Comparison of ENCODE assay signal across 19 cellular contexts in the genomic region with DNA sequence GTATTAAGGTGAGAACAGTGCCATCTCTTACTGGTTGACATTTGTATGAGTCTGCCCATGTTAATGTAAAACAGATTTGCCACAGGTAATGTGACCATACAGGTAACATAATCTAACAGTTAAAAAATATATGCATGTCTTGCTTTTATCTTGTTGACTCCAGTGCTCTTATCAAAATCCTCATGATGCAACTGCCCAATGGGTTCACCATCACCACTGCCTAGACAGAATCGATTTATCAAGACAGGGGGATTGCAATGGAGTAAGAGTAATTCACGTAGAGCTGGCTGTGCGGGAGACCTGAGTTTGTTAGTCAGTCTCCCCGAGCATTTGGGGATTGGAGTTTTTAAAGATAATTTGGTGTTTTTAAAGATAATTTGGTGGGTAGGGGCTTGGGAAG.
"Had no signal": no experiment of that assay in that cellular context is flagged by ENCODE, and none has a peak within 500 bp of the region (broad histone marks: within the 10 kb centered on the region; RNA-seq: fewer than 3 reads in every experiment).

No MANE protein-coding gene starts in this region.

- H3K4me3 Mint-ChIP-seq: activated CD4-positive, alpha-beta T cell treated with anti-CD3 and anti-CD28 coated beads, Interleukin-2, amount 10 ng/mL, durations not matched to agents 7 days and 5 days; immature natural killer cell; natural killer cell treated with Interleukin-12 subunit alpha and Interleukin-12 subunit beta and Interleukin-15 and Interleukin-18, amount 100 ng/mL, for 72 hours; stimulated activated memory B cell treated with anti-CD40 and anti-IgM and Interleukin-4, amounts not matched to agents 10 μg/mL and 1 μg/mL and 100 μg/mL, for 72 hours; T-cell had no signal

- H3K27me3 Mint-ChIP-seq: activated CD4-positive, alpha-beta T cell treated with anti-CD3 and anti-CD28 coated beads, Interleukin-2, amount 10 ng/mL, durations not matched to agents 7 days and 5 days; activated naive CD4-positive, alpha-beta T cell treated with anti-CD3 and anti-CD28 coated beads, Interleukin-2, amount 50 U/mL, for 24 hours; stimulated activated memory B cell treated with anti-CD40 and anti-IgM and Interleukin-4, amounts not matched to agents 10 μg/mL and 1 μg/mL and 100 μg/mL, for 72 hours; T-cell had no signal

- H3K27ac Mint-ChIP-seq: activated CD4-positive, alpha-beta T cell treated with anti-CD3 and anti-CD28 coated beads, Interleukin-2, amount 10 ng/mL, durations not matched to agents 7 days and 5 days; activated naive CD4-positive, alpha-beta T cell treated with anti-CD3 and anti-CD28 coated beads, Interleukin-2, amount 50 U/mL, for 24 hours; immature natural killer cell; natural killer cell treated with Interleukin-12 subunit alpha and Interleukin-12 subunit beta and Interleukin-15 and Interleukin-18, amount 100 ng/mL, for 72 hours; T-cell had no signal

- H3K9me3 ChIP-seq: esophagus muscularis mucosa, heart right ventricle, spleen, thoracic aorta, upper lobe of right lung had no signal

- H3K27ac ChIP-seq: esophagus muscularis mucosa, heart right ventricle, parathyroid adenoma, spleen, thoracic aorta, upper lobe of right lung had no signal

- DNase-seq: activated CD4-positive, alpha-beta T cell treated with anti-CD3 and anti-CD28 coated beads, Interleukin-2, amount 10 ng/mL, durations not matched to agents 7 days and 5 days; activated CD8-positive, alpha-beta memory T cell treated with anti-CD3 and anti-CD28 coated beads for 24 hours; activated CD8-positive, alpha-beta memory T cell treated with anti-CD3 and anti-CD28 coated beads, Interleukin-2, amount 50 U/mL, for 48 hours; activated effector memory CD4-positive, alpha-beta T cell treated with anti-CD3 and anti-CD28 coated beads, Interleukin-2, amount 50 U/mL, for 16 hours; activated T-cell treated with anti-CD3 and anti-CD28 coated beads, Interleukin-2, amount 50 U/mL, for 48 hours; effector CD4-positive, alpha-beta T cell; heart right ventricle; immature natural killer cell; spleen; stimulated activated CD4-positive, alpha-beta T cell treated with anti-CD3 and anti-CD28 coated beads, Interleukin-4, amount 100 ng/mL, for 4 hours; T-cell; T-helper 9 cell; upper lobe of right lung had no signal

- H3K36me3 Mint-ChIP-seq: natural killer cell treated with Interleukin-12 subunit alpha and Interleukin-12 subunit beta and Interleukin-15 and Interleukin-18, amount 100 ng/mL, for 72 hours had no signal

- H3K9me3 Mint-ChIP-seq: activated CD4-positive, alpha-beta T cell treated with anti-CD3 and anti-CD28 coated beads, Interleukin-2, amount 10 ng/mL, durations not matched to agents 7 days and 5 days; activated naive CD4-positive, alpha-beta T cell treated with anti-CD3 and anti-CD28 coated beads, Interleukin-2, amount 50 U/mL, for 24 hours; immature natural killer cell; natural killer cell treated with Interleukin-12 subunit alpha and Interleukin-12 subunit beta and Interleukin-15 and Interleukin-18, amount 100 ng/mL, for 72 hours; stimulated activated memory B cell treated with anti-CD40 and anti-IgM and Interleukin-4, amounts not matched to agents 10 μg/mL and 1 μg/mL and 100 μg/mL, for 72 hours; T-cell had no signal

- H3K27me3 ChIP-seq: esophagus muscularis mucosa, heart right ventricle, spleen, upper lobe of right lung had no signal
